In the genomic region with DNA sequence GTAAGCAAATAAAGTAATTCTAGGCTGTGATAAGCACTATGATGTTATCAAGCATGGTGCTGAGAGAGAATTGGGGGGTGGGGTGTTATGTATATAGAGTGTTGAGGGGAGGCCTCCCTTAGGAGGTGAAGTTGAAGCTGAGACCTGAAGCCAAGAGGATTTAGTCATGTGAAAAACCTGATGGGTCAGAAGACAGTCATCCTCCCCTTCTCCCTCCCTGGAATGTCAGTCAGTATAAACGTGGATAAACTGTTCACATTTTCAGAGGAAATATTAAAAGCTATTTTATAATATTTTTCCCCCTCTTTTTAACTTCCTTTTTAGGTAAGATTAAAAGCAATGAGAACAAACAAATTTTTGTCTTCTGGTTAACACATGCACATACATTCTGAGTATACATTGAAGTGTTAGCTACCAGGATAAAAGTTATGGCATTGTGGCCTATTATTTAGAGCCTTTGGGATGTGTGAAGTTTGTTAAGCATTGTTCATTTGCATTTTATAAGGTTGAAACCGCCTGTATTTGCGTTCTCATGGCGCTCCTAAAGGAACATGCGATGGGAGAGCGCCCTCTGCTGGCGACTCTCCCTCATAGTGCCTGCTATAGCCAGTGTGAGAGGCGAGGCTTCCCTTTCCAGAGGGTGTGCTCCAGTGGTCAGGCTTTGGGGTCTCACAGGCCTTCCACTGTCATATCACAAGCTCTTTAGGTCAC, we compare ENCODE assay signal across 7 cellular contexts. TPM values are rescaled to one million over a fixed set of nuclear protein-coding genes. Genes with fewer than 3 reads are reported as not detected.
DNase-seq lines count a peak whose midpoint lies in the region; ATAC-seq, FAIRE-seq and TF ChIP-seq lines count a peak whose summit lies in the region.

No MANE protein-coding gene starts in this region.

- peak; percentile 68 for DNase-seq in GM13976 (ENCODE audit: low spot score)
- peak; percentile 70 for DNase-seq in Jurkat, Clone E6-1 (ENCODE audit: low read depth, low spot score)
- peak; percentile 51 for DNase-seq in RCC 7860 (ENCODE audit: low spot score)
- peak; percentile 68 to 75 for DNase-seq in activated T-helper 1 cell treated with anti-CD3 and anti-CD28 coated beads, Interleukin-2, amount 50 U/mL, for 16 hours (ENCODE audit: low read depth in 1 of 2, low spot score in 1 of 2)
- DNase-seq in fibroblast of peridontal ligament (ENCODE audit: extremely low read depth), result peak; percentile 79
- DNase-seq in stimulated activated naive B cell treated with anti-CD40 and anti-IgM and Interleukin-4, amounts not matched to agents 10 μg/mL and 1 μg/mL and 100 μg/mL, for 72 hours, result peak; percentile 51

- no peak for FAIRE-seq in RCC 7860 (lab: Jason Lieb, UNC)

- peaks cover 33% of the 10 kb centered on the region for H3K4me1 Mint-ChIP-seq in nephron
- peaks cover 16 to 38% of the 10 kb centered on the region in 2 donors for H3K4me1 Mint-ChIP-seq in stimulated activated naive B cell treated with anti-CD40 and anti-IgM and Interleukin-4, amounts not matched to agents 10 μg/mL and 1 μg/mL and 100 μg/mL, for 72 hours

- TF ChIP-seq CTCF in GM13976 (IDR thresholded peaks at IDR 0.05; ENCODE audit: borderline replicate concordance, control extremely low read depth, extremely low read depth, insufficient read depth, missing control alignments) (peak; percentile 92), nephron (IDR thresholded peaks at IDR 0.05; ENCODE audit: unreplicated experiment in 3 of 3) (peak; percentile 94 to 98 (median 97))

- H3K9me3 Mint-ChIP-seq in nephron, result no peaks in the 10 kb centered on the region
- H3K9me3 Mint-ChIP-seq in stimulated activated naive B cell treated with anti-CD40 and anti-IgM and Interleukin-4, amounts not matched to agents 10 μg/mL and 1 μg/mL and 100 μg/mL, for 72 hours, result no peaks in the 10 kb centered on the region

- no peak overlapping the region for H3K4me3 ChIP-seq in Jurkat, Clone E6-1 (ENCODE audit: low read length)

- no peak overlapping the region for H3K4me3 Mint-ChIP-seq in nephron
- no peak overlapping the region for H3K4me3 Mint-ChIP-seq in stimulated activated naive B cell treated with anti-CD40 and anti-IgM and Interleukin-4, amounts not matched to agents 10 μg/mL and 1 μg/mL and 100 μg/mL, for 72 hours

- H3K27ac Mint-ChIP-seq in nephron, result peak overlapping the region; percentile 76 to 96 (median 78)
- peak overlapping the region; percentile 25 for H3K27ac Mint-ChIP-seq in stimulated activated naive B cell treated with anti-CD40 and anti-IgM and Interleukin-4, amounts not matched to agents 10 μg/mL and 1 μg/mL and 100 μg/mL, for 72 hours

- H3K27me3 Mint-ChIP-seq in nephron (ENCODE audit: low read depth), result no peaks in the 10 kb centered on the region
- H3K27me3 Mint-ChIP-seq in stimulated activated naive B cell treated with anti-CD40 and anti-IgM and Interleukin-4, amounts not matched to agents 10 μg/mL and 1 μg/mL and 100 μg/mL, for 72 hours, result no peaks in the 10 kb centered on the region

- peak; percentile 85 to 93 for ATAC-seq in stimulated activated naive B cell treated with anti-CD40 and anti-IgM and Interleukin-4, amounts not matched to agents 10 μg/mL and 1 μg/mL and 100 μg/mL, for 72 hours (replicated peaks)

- in situ Hi-C loops in GM13976 (cut with MboI; ENCODE audit: low sequenced_read_pairs, unreplicated experiment), result loop anchor here (5.0 kb wide), 1 partner anchor 68 kb away; a partner anchor contains a TSS

- H3K36me3 Mint-ChIP-seq in nephron (ENCODE audit: low read depth), result peaks cover 8% of the 10 kb centered on the region
- peaks cover 5 to 33% of the 10 kb centered on the region in 2 donors for H3K36me3 Mint-ChIP-seq in stimulated activated naive B cell treated with anti-CD40 and anti-IgM and Interleukin-4, amounts not matched to agents 10 μg/mL and 1 μg/mL and 100 μg/mL, for 72 hours

RNA-seq across cellular contexts. Expression of a gene that starts 35.4 kb away (rescaled TPM):
- 1.1 TPM for polyA plus RNA-seq in Jurkat, Clone E6-1 (2012; ENCODE audit: insufficient read depth, insufficient read length)
